In genomic region chr1:184891440-184891839, GRCh38 we compare ENCODE assay signal across 16 cellular contexts.
DNase-seq lines count a peak whose midpoint lies in the region; ATAC-seq and TF ChIP-seq lines count a peak whose summit lies in the region.
"Had no signal": no experiment of that assay in that cellular context is flagged by ENCODE, and none has a peak within 500 bp of the region (broad histone marks: within the 10 kb centered on the region; RNA-seq: fewer than 3 reads in every experiment).

No MANE protein-coding gene starts in this region.

- H4K20me1 ChIP-seq in OCI-LY3 (ENCODE audit: insufficient read depth, low read length): no peaks in the 10 kb centered on the region

- H3K9ac ChIP-seq in OCI-LY3 (ENCODE audit: low read length): peak overlapping the region; percentile 62

- ATAC-seq in HG02970 (IDR thresholded peaks at IDR 0.05; ENCODE audit: low FRiP score, unreplicated experiment): no peak

- DNase-seq in CD8-positive, alpha-beta memory T cell: no peak
- DNase-seq in esophagus squamous epithelium (lab: John Stamatoyannopoulos, UW) (no peak), sigmoid colon (no peak), NCI-H524 (lab: John Stamatoyannopoulos, UW) (no peak), NAMALWA (ENCODE audit: low spot score) (no peak)
- DNase-seq: activated CD4-positive, alpha-beta T cell treated with anti-CD3 and anti-CD28 coated beads for 1 hour; activated effector memory CD4-positive, alpha-beta T cell treated with Interleukin-2 at 50 U/mL for 16 hours; brain microvascular endothelial cell; GOT3; NCI-H1930; Peyer's patch had no signal

- CTCF ChIA-PET in CD8-positive, alpha-beta memory T cell (lab: Charles Lee): interaction anchor here (1.1 to 2.1 kb wide), 4 partner anchors 10 to 79 kb away, joined by 3 to 12 read pairs (median 4); no protein-coding TSS in a partner anchor

- TF ChIP-seq EP300 in sigmoid colon (IDR thresholded peaks at IDR 0.05): no peak

- no peaks in the 10 kb centered on the region for H3K9me3 Mint-ChIP-seq in CD8-positive, alpha-beta memory T cell
- H3K9me3 Mint-ChIP-seq: CD14-positive monocyte; stimulated activated memory B cell treated with anti-CD40 and anti-IgM and Interleukin-4, amounts not matched to agents 10 μg/mL and 1 μg/mL and 100 μg/mL, for 72 hours had no signal

- H3K4me3 ChIP-seq in CD8-positive, alpha-beta memory T cell (ENCODE audit: low read length): peak overlapping the region; percentile 23
- H3K4me3 ChIP-seq in OCI-LY3 (ENCODE audit: low read length) (peak overlapping the region; percentile 45), esophagus squamous epithelium (no peak overlapping the region), sigmoid colon (no peak overlapping the region)
- H3K4me3 ChIP-seq: Peyer's patch had no signal

- peak overlapping the region; percentile 91 to 100 (median 96) for H3K27ac Mint-ChIP-seq in CD8-positive, alpha-beta memory T cell
- H3K27ac Mint-ChIP-seq: stimulated activated memory B cell treated with anti-CD40 and anti-IgM and Interleukin-4, amounts not matched to agents 10 μg/mL and 1 μg/mL and 100 μg/mL, for 72 hours had no signal

- peaks cover 67% of the 10 kb centered on the region for H3K79me2 ChIP-seq in OCI-LY3 (ENCODE audit: low read length)

- peaks cover 30% of the 10 kb centered on the region for H3K4me1 ChIP-seq in CD8-positive, alpha-beta memory T cell (ENCODE audit: insufficient read depth, low read length)
- H3K4me1 ChIP-seq in OCI-LY3 (ENCODE audit: low read length) (peaks cover 78% of the 10 kb centered on the region), esophagus squamous epithelium (peaks cover 0 to 61% (median 21%) of the 10 kb centered on the region in 3 donors), sigmoid colon (peaks cover 0 to 71% (median 55%) of the 10 kb centered on the region in 4 donors)

- no peaks in the 10 kb centered on the region for H3K27me3 Mint-ChIP-seq in CD8-positive, alpha-beta memory T cell
- H3K27me3 Mint-ChIP-seq: stimulated activated memory B cell treated with anti-CD40 and anti-IgM and Interleukin-4, amounts not matched to agents 10 μg/mL and 1 μg/mL and 100 μg/mL, for 72 hours had no signal

- H3K27me3 ChIP-seq in CD8-positive, alpha-beta memory T cell (ENCODE audit: insufficient read depth, low read length, poor library complexity, severe bottlenecking): no peaks in the 10 kb centered on the region
- no peaks in the 10 kb centered on the region for H3K27me3 ChIP-seq in OCI-LY3 (ENCODE audit: low read depth, low read length)
- H3K27me3 ChIP-seq in esophagus squamous epithelium: no peaks in the 10 kb centered on the region
- no peaks in the 10 kb centered on the region for H3K27me3 ChIP-seq in sigmoid colon
- H3K27me3 ChIP-seq: brain microvascular endothelial cell, neutrophil, Peyer's patch had no signal

- H2AFZ ChIP-seq in OCI-LY3 (ENCODE audit: low read depth, low read length): no peak overlapping the region

- H3K36me3 Mint-ChIP-seq in CD8-positive, alpha-beta memory T cell: peaks cover 14 to 65% (median 22%) of the 10 kb centered on the region in 3 donors

- peak overlapping the region; percentile 58 to 82 (median 76) for H3K4me3 Mint-ChIP-seq in CD8-positive, alpha-beta memory T cell
- H3K4me3 Mint-ChIP-seq: CD14-positive monocyte; stimulated activated memory B cell treated with anti-CD40 and anti-IgM and Interleukin-4, amounts not matched to agents 10 μg/mL and 1 μg/mL and 100 μg/mL, for 72 hours had no signal

- H3K36me3 ChIP-seq in CD8-positive, alpha-beta memory T cell (ENCODE audit: insufficient read depth, low read length): no peaks in the 10 kb centered on the region
- H3K36me3 ChIP-seq in OCI-LY3 (replicated peaks; ENCODE audit: low read depth, low read length) (peaks cover 56% of the 10 kb centered on the region), esophagus squamous epithelium (peaks cover 0 to 10% (median 0%) of the 10 kb centered on the region in 3 donors), sigmoid colon (peaks cover 0 to 43% (median 2%) of the 10 kb centered on the region in 4 donors)
- H3K36me3 ChIP-seq: brain microvascular endothelial cell, Peyer's patch had no signal

- POLR2A ChIA-PET in CD8-positive, alpha-beta memory T cell (lab: Charles Lee): no interaction called here

- H3K9me3 ChIP-seq in CD8-positive, alpha-beta memory T cell (ENCODE audit: low read length): no peaks in the 10 kb centered on the region
- H3K9me3 ChIP-seq in OCI-LY3 (ENCODE audit: insufficient read depth, low read length): no peaks in the 10 kb centered on the region
- no peaks in the 10 kb centered on the region for H3K9me3 ChIP-seq in esophagus squamous epithelium
- H3K9me3 ChIP-seq in sigmoid colon: no peaks in the 10 kb centered on the region
- H3K9me3 ChIP-seq: neutrophil, Peyer's patch had no signal

- intact Hi-C loops in esophagus squamous epithelium (cut with DNase I): no loop called here
- intact Hi-C loops in sigmoid colon (cut with DNase I): no loop called here

- TF ChIP-seq POLR2A in esophagus squamous epithelium (IDR thresholded peaks at IDR 0.05) (no peak), sigmoid colon (IDR thresholded peaks at IDR 0.05) (no peak)

- H3K27ac ChIP-seq in CD8-positive, alpha-beta memory T cell (ENCODE audit: low read depth, low read length): peak overlapping the region; percentile 93
- H3K27ac ChIP-seq in OCI-LY3 (ENCODE audit: low read length) (peak overlapping the region; percentile 92), esophagus squamous epithelium (peak overlapping the region; percentile 7 to 69 (median 63)), sigmoid colon (peak overlapping the region; percentile 66 to 92 (median 80))
- H3K27ac ChIP-seq: brain microvascular endothelial cell had no signal

- no peak for TF ChIP-seq CTCF in OCI-LY3 (IDR thresholded peaks at IDR 0.05; ENCODE audit: low read depth, low read length)
- no peak for TF ChIP-seq CTCF in esophagus squamous epithelium (IDR thresholded peaks at IDR 0.05)
- no peak for TF ChIP-seq CTCF in sigmoid colon (IDR thresholded peaks at IDR 0.05)

- peak overlapping the region; percentile 76 for H3K4me2 ChIP-seq in OCI-LY3 (ENCODE audit: low read length)

- peaks cover 43 to 81% (median 80%) of the 10 kb centered on the region in 3 donors for H3K4me1 Mint-ChIP-seq in CD8-positive, alpha-beta memory T cell
- H3K4me1 Mint-ChIP-seq: CD14-positive monocyte had no signal

Comparison
In these comparisons a context has a peak if more than half of its experiments do, and no peak if none do; other contexts are left out.
1. H3K4me3 ChIP-seq: peak in CD8-positive, alpha-beta memory T cell (single experiment) and OCI-LY3 (single experiment); none in esophagus squamous epithelium (0 of 4) and sigmoid colon (0 of 4).
2. Peak in every context shown above with its lines, with median percentiles within 50 percentile points of each other: H3K27ac ChIP-seq.